ENCODE assay signal across 11 cellular contexts in genomic region chr1:235887676-235888075, GRCh38. TPM values are rescaled to one million over a fixed set of nuclear protein-coding genes. Genes with fewer than 3 reads are reported as not detected.
DNase-seq lines count a peak whose midpoint lies in the region; ATAC-seq and TF ChIP-seq lines count a peak whose summit lies in the region.
"Had no signal": no experiment of that assay in that cellular context is flagged by ENCODE, and none has a peak within 500 bp of the region (broad histone marks: within the 10 kb centered on the region; RNA-seq: fewer than 3 reads in every experiment).

No MANE protein-coding gene starts in this region.

- no peaks in the 10 kb centered on the region for H3K27me3 Mint-ChIP-seq in activated CD8-positive, alpha-beta memory T cell treated with anti-CD3 and anti-CD28 coated beads, Interleukin-2, amount 10 ng/mL, durations not matched to agents 7 days and 5 days
- H3K27me3 Mint-ChIP-seq in activated CD8-positive, alpha-beta T cell treated with anti-CD3 and anti-CD28 coated beads for 36 hours, result no peaks in the 10 kb centered on the region

- WGBS in spleen, 5 donors, result 50 to 74% (median 66%) methylated on average over 2 of the region's 2 CpGs

- TF ChIP-seq CTCF in activated CD8-positive, alpha-beta T cell treated with anti-CD3 and anti-CD28 coated beads for 36 hours (IDR thresholded peaks at IDR 0.05), result no peak
- TF ChIP-seq CTCF in spleen (IDR thresholded peaks at IDR 0.05 in 8 of 11, conservative IDR thresholded peaks at IDR 0.05 in 3 of 11), result no peak

- no peak overlapping the region for H3K4me3 ChIP-seq in spleen

- intact Hi-C loops in activated CD8-positive, alpha-beta T cell treated with anti-CD3 and anti-CD28 coated beads for 36 hours (cut with micrococcal nuclease), result loop anchor here (2.0 kb wide), 1 partner anchor 21 kb away; the partner anchor contains the start of gene LYST
- intact Hi-C loops in spleen (cut with DNase I; ENCODE audit: low total_unique reads), result loop anchor here (10.0 kb wide), 1 partner anchor 47 kb away; no protein-coding TSS in a partner anchor

- H3K4me1 Mint-ChIP-seq in activated CD8-positive, alpha-beta memory T cell treated with anti-CD3 and anti-CD28 coated beads, Interleukin-2, amount 10 ng/mL, durations not matched to agents 7 days and 5 days, result peaks cover 75% of the 10 kb centered on the region
- peaks cover 62% of the 10 kb centered on the region for H3K4me1 Mint-ChIP-seq in activated CD8-positive, alpha-beta T cell treated with anti-CD3 and anti-CD28 coated beads for 36 hours (ENCODE audit: low read depth)

- H3K4me3 Mint-ChIP-seq in activated CD8-positive, alpha-beta memory T cell treated with anti-CD3 and anti-CD28 coated beads, Interleukin-2, amount 10 ng/mL, durations not matched to agents 7 days and 5 days, result peak overlapping the region; percentile 14
- H3K4me3 Mint-ChIP-seq in activated CD8-positive, alpha-beta T cell treated with anti-CD3 and anti-CD28 coated beads for 36 hours, result peak overlapping the region; percentile 33

- H3K27ac Mint-ChIP-seq in activated CD8-positive, alpha-beta memory T cell treated with anti-CD3 and anti-CD28 coated beads, Interleukin-2, amount 10 ng/mL, durations not matched to agents 7 days and 5 days, result peak overlapping the region; percentile 98
- peak overlapping the region; percentile 89 for H3K27ac Mint-ChIP-seq in activated CD8-positive, alpha-beta T cell treated with anti-CD3 and anti-CD28 coated beads for 36 hours

- H3K36me3 Mint-ChIP-seq in activated CD8-positive, alpha-beta memory T cell treated with anti-CD3 and anti-CD28 coated beads, Interleukin-2, amount 10 ng/mL, durations not matched to agents 7 days and 5 days, result peaks cover 10% of the 10 kb centered on the region
- peaks cover 4% of the 10 kb centered on the region for H3K36me3 Mint-ChIP-seq in activated CD8-positive, alpha-beta T cell treated with anti-CD3 and anti-CD28 coated beads for 36 hours (ENCODE audit: low read depth)

- H3K9me3 ChIP-seq in spleen, result no peaks in the 10 kb centered on the region

- no peaks in the 10 kb centered on the region for H3K36me3 ChIP-seq in spleen

- peak; percentile 27 for ATAC-seq in activated CD8-positive, alpha-beta memory T cell treated with anti-CD3 and anti-CD28 coated beads, Interleukin-2, amount 10 ng/mL, durations not matched to agents 7 days and 5 days
- peak; percentile 2 for ATAC-seq in HG02763 (IDR thresholded peaks at IDR 0.05; ENCODE audit: unreplicated experiment)
- peak; percentile 24 for ATAC-seq in activated CD8-positive, alpha-beta T cell treated with anti-CD3 and anti-CD28 coated beads for 36 hours
- ATAC-seq in GM21515 (IDR thresholded peaks at IDR 0.05; ENCODE audit: unreplicated experiment), result no peak

- no peak for DNase-seq in activated CD8-positive, alpha-beta memory T cell treated with anti-CD3 and anti-CD28 coated beads, Interleukin-2, amount 10 ng/mL, durations not matched to agents 7 days and 5 days
- no peak for DNase-seq in activated CD8-positive, alpha-beta memory T cell treated with anti-CD3 and anti-CD28 coated beads, Interleukin-2, amount 50 U/mL, for 4 hours
- peak; percentile 36 for DNase-seq in activated CD8-positive, alpha-beta T cell treated with anti-CD3 and anti-CD28 coated beads for 36 hours
- DNase-seq in spleen (no peak), NOMO-1 (lab: John Stamatoyannopoulos, UW; ENCODE audit: unreplicated experiment in 2 of 2) (no peak), AML-193 (lab: John Stamatoyannopoulos, UW) (no peak)
- DNase-seq: DMS79, mesendoderm had no signal

- no peak for TF ChIP-seq POLR2A in spleen (IDR thresholded peaks at IDR 0.05)

- POLR2A ChIA-PET in activated CD8-positive, alpha-beta T cell treated with anti-CD3 and anti-CD28 coated beads for 36 hours (lab: Charles Lee), result interaction anchor here (0.6 to 3.1 kb wide), 13 partner anchors 9 to 70 kb away, joined by 3 to 33 read pairs (median 5); partner anchors contain the start of gene LYST

- peaks cover 6 to 65% (median 25%) of the 10 kb centered on the region in 6 donors for H3K4me1 ChIP-seq in spleen
- H3K4me1 ChIP-seq: parathyroid adenoma had no signal

- no peaks in the 10 kb centered on the region for H3K9me3 Mint-ChIP-seq in activated CD8-positive, alpha-beta memory T cell treated with anti-CD3 and anti-CD28 coated beads, Interleukin-2, amount 10 ng/mL, durations not matched to agents 7 days and 5 days (ENCODE audit: low read depth)
- H3K9me3 Mint-ChIP-seq in activated CD8-positive, alpha-beta T cell treated with anti-CD3 and anti-CD28 coated beads for 36 hours, result peaks cover 2% of the 10 kb centered on the region

- H3K27ac ChIP-seq in spleen, result peak overlapping the region in 7 of 8 donors; percentile 41 to 86 (median 67)
- H3K27ac ChIP-seq: parathyroid adenoma had no signal

- CTCF ChIA-PET in activated CD8-positive, alpha-beta memory T cell treated with anti-CD3 and anti-CD28 coated beads, Interleukin-2, amount 10 ng/mL, durations not matched to agents 7 days and 5 days (lab: Charles Lee), result interaction anchor here (0.8 to 2.7 kb wide), 10 partner anchors 9 to 84 kb away, joined by 3 to 15 read pairs (median 4); partner anchors contain the start of gene LYST
- CTCF ChIA-PET in activated CD8-positive, alpha-beta T cell treated with anti-CD3 and anti-CD28 coated beads for 36 hours (lab: Charles Lee), result interaction anchor here (0.8 to 3.7 kb wide), 9 partner anchors 9 to 84 kb away, joined by 3 to 22 read pairs (median 4); no protein-coding TSS in a partner anchor

- no peaks in the 10 kb centered on the region for H3K27me3 ChIP-seq in spleen (replicated peaks in 1 of 7)

RNA-seq across cellular contexts. Expression of gene LYST, which starts 21.0 kb away (rescaled TPM):
- total RNA-seq in activated CD8-positive, alpha-beta memory T cell treated with anti-CD3 and anti-CD28 coated beads, Interleukin-2, amount 10 ng/mL, durations not matched to agents 7 days and 5 days, result 100 to 1,000 TPM in 1 of 2 experiments, 10 to 100 TPM in 1; 64.9 to 131 TPM
- 10 to 100 TPM; 77.4 to 87.3 TPM for total RNA-seq in activated CD8-positive, alpha-beta T cell treated with anti-CD3 and anti-CD28 coated beads for 36 hours
- total RNA-seq in spleen, result 100 to 1,000 TPM in 5 of 7 donors, 10 to 100 TPM in 2; 76.9 to 169 (median 109) TPM
- 10 to 100 TPM in 1 of 3 donors, 1 to 10 TPM in 2; 9.0 to 11.8 (median 9.9) TPM for polyA plus RNA-seq in spleen
